In the genomic region with DNA sequence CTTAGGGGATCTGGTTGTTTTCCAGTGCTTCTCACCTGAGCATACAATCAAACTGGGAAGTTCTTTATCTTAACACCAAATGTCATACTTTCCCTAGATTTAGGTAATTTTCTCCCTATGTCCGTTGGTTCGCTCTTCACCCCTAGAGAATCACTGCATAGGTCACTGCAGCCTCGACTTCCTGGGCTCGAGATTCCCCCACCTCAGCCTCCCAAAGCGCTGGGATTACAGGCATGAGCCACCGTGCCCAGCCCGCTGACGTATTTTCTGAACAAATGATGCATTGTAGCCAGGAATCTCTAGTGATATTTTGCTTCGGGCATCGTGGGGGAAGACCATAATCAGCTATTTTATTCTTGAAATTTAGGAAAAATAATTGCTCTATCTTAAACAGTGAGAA, we compare ENCODE assay signal across 6 cellular contexts. TPM values are rescaled to one million over a fixed set of nuclear protein-coding genes. Genes with fewer than 3 reads are reported as not detected.
A peak's percentile ranks its signal among the peaks of the same experiment; 100 is the strongest.
DNase-seq lines count a peak whose midpoint lies in the region; ATAC-seq and TF ChIP-seq lines count a peak whose summit lies in the region.

No MANE protein-coding gene starts in this region.

- no peaks in the 10 kb centered on the region for H3K27me3 Mint-ChIP-seq in activated T-cell treated with anti-CD3 and anti-CD28 coated beads, Interleukin-2, amount 50 U/mL, for 24 hours

- peaks cover 80% of the 10 kb centered on the region for H3K36me3 Mint-ChIP-seq in activated T-cell treated with anti-CD3 and anti-CD28 coated beads, Interleukin-2, amount 50 U/mL, for 24 hours (ENCODE audit: low read depth)

- peak overlapping the region; percentile 86 for H3K4me3 ChIP-seq in fibroblast of pulmonary artery (replicated peaks; ENCODE audit: low read depth, low read length)
- H3K4me3 ChIP-seq in thoracic aorta: peak overlapping the region; percentile 97

- no peak for ATAC-seq in thoracic aorta (ENCODE audit: insufficient number of reproducible peaks, low FRiP score, low read depth)
- no peak for ATAC-seq in HG03025 (IDR thresholded peaks at IDR 0.05; ENCODE audit: low FRiP score, unreplicated experiment)

- DNase-seq in activated T-cell treated with anti-CD3 and anti-CD28 coated beads, Interleukin-2, amount 50 U/mL, for 24 hours: no peak
- DNase-seq in activated T-cell treated with anti-CD3 and anti-CD28 coated beads for 4 hours: no peak
- peak; percentile 45 for DNase-seq in fibroblast of pulmonary artery (ENCODE audit: low read depth)
- DNase-seq in thoracic aorta (ENCODE audit: low spot score): no peak
- no peak for DNase-seq in UCSD-AML1 (lab: John Stamatoyannopoulos, UW; ENCODE audit: unreplicated experiment)

- peak overlapping the region; percentile 96 for H3K4me3 Mint-ChIP-seq in activated T-cell treated with anti-CD3 and anti-CD28 coated beads, Interleukin-2, amount 50 U/mL, for 24 hours

- H3K27ac ChIP-seq in thoracic aorta: peak overlapping the region; percentile 97 to 99

- H3K36me3 ChIP-seq in thoracic aorta: peaks cover 28% of the 10 kb centered on the region

- H3K4me1 Mint-ChIP-seq in activated T-cell treated with anti-CD3 and anti-CD28 coated beads, Interleukin-2, amount 50 U/mL, for 24 hours (ENCODE audit: low read depth): peaks cover 41% of the 10 kb centered on the region

- H3K27me3 ChIP-seq in thoracic aorta (replicated peaks; ENCODE audit: insufficient read depth): no peaks in the 10 kb centered on the region

- no peak for TF ChIP-seq CTCF in fibroblast of pulmonary artery (IDR thresholded peaks at IDR 0.05; ENCODE audit: low read length, missing control alignments)
- no peak for TF ChIP-seq CTCF in thoracic aorta (IDR thresholded peaks at IDR 0.05)

- no peaks in the 10 kb centered on the region for H3K9me3 ChIP-seq in thoracic aorta

- H3K27ac Mint-ChIP-seq in activated T-cell treated with anti-CD3 and anti-CD28 coated beads, Interleukin-2, amount 50 U/mL, for 24 hours: peak overlapping the region; percentile 100

- no peaks in the 10 kb centered on the region for H3K9me3 Mint-ChIP-seq in activated T-cell treated with anti-CD3 and anti-CD28 coated beads, Interleukin-2, amount 50 U/mL, for 24 hours

- peaks cover 7 to 26% of the 10 kb centered on the region in 2 donors for H3K4me1 ChIP-seq in thoracic aorta (ENCODE audit: control insufficient read depth in 1 of 2, low read depth in 2 of 2)

RNA-seq across cellular contexts. Expression of a gene that starts 1.1 kb away (rescaled TPM):
- total RNA-seq in thoracic aorta: 1,000 to 10,000 TPM in 1 of 2 donors, 100 to 1,000 TPM in 1; 923 to 1,490 TPM

RNA-seq across cellular contexts. Expression of a gene that starts 2.7 kb away (rescaled TPM):
- 1 to 10 TPM; 4.1 to 7.1 TPM for total RNA-seq in thoracic aorta

RNA-seq across cellular contexts. Expression of a gene that starts 11.0 kb away (rescaled TPM):
- total RNA-seq in thoracic aorta: 100 to 1,000 TPM in 1 of 2 donors, 10 to 100 TPM in 1; 53.2 to 111 TPM

RNA-seq across cellular contexts. Expression of a gene that starts 12.7 kb away (rescaled TPM):
- 100 to 1,000 TPM; 113 to 128 TPM for total RNA-seq in thoracic aorta

RNA-seq across cellular contexts. Expression of a gene that starts 35.4 kb away (rescaled TPM):
- 1 to 10 TPM; 1.1 to 3.2 TPM for total RNA-seq in thoracic aorta
